15 cellular contexts compared by ENCODE assay signal in the genomic region with DNA sequence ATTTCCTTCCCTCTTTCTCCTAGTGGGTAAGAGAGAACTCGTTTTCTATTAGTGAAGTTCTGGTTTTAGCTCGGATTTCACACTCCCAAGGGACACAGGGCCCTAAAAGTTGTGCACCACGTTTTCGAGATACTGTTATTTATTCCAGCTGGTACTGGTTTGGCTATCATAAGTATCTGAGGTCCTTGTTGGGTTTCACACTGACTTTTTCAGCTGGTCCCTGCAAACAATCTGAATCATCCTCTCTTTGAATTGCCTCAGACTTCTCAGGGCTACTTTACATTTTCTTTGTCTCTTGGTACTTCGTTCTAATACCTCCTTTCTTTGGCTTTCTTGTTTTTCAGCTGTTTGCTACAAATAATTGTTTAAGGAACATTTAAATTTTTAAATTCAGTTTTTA.
"Had no signal": no experiment of that assay in that cellular context is flagged by ENCODE, and none has a peak within 500 bp of the region (broad histone marks: within the 10 kb centered on the region; RNA-seq: fewer than 3 reads in every experiment).

No MANE protein-coding gene starts in this region.

- DNase-seq: activated CD4-positive, alpha-beta T cell treated with anti-CD3 and anti-CD28 coated beads, Interleukin-2, amount 10 ng/mL, durations not matched to agents 24 days and 14 days; activated CD8-positive, alpha-beta memory T cell treated with anti-CD3 and anti-CD28 coated beads for 24 hours; activated naive CD4-positive, alpha-beta T cell treated with anti-CD3 and anti-CD28 coated beads for 36 hours; left cardiac atrium; lower lobe of right lung; midbrain; naive B cell; stimulated activated CD4-positive, alpha-beta T cell treated with anti-CD3 and anti-CD28 coated beads, Interleukin-12 subunit alpha, Interleukin-12 subunit beta, amount 100 ng/mL, for 4 hours; stimulated activated naive CD4-positive, alpha-beta T cell treated with Interleukin-2 at 50 U/mL for 16 hours had no signal

- ATAC-seq: activated T-helper 17 cell treated with anti-CD3 and anti-CD28 coated beads, Interleukin-2, amount 50 U/mL, for 72 hours; left cardiac atrium; lower lobe of right lung; sciatic nerve had no signal

- H3K4me3 Mint-ChIP-seq: activated CD4-positive, alpha-beta T cell treated with anti-CD3 and anti-CD28 coated beads, Interleukin-2, amount 10 ng/mL, durations not matched to agents 24 days and 14 days; activated naive CD4-positive, alpha-beta T cell treated with anti-CD3 and anti-CD28 coated beads for 36 hours; activated T-helper 17 cell treated with anti-CD3 and anti-CD28 coated beads, Interleukin-2, amount 50 U/mL, for 72 hours; naive B cell; T-helper 1 cell treated with Interleukin-12 subunit alpha and Interleukin-12 subunit beta and Interleukin-4 antibody, amounts not matched to agents 30 μg/mL and 1 μg/mL, for 36 hours; type B pancreatic cell had no signal

- H3K36me3 Mint-ChIP-seq: naive B cell had no signal

- H3K27ac Mint-ChIP-seq: activated CD4-positive, alpha-beta T cell treated with anti-CD3 and anti-CD28 coated beads, Interleukin-2, amount 10 ng/mL, durations not matched to agents 24 days and 14 days; activated naive CD4-positive, alpha-beta T cell treated with anti-CD3 and anti-CD28 coated beads for 36 hours; activated T-helper 17 cell treated with anti-CD3 and anti-CD28 coated beads, Interleukin-2, amount 50 U/mL, for 72 hours; naive B cell; T-helper 1 cell treated with Interleukin-12 subunit alpha and Interleukin-12 subunit beta and Interleukin-4 antibody, amounts not matched to agents 30 μg/mL and 1 μg/mL, for 36 hours; type B pancreatic cell had no signal

- FAIRE-seq: colon had no signal

- H3K27ac ChIP-seq: esophagus muscularis mucosa, lower lobe of right lung had no signal

- H3K4me1 Mint-ChIP-seq: activated T-helper 17 cell treated with anti-CD3 and anti-CD28 coated beads, Interleukin-2, amount 50 U/mL, for 72 hours; naive B cell had no signal

- H3K27me3 ChIP-seq: esophagus muscularis mucosa had no signal

- H3K4me1 ChIP-seq: esophagus muscularis mucosa, lower lobe of right lung had no signal

- H3K4me3 ChIP-seq: esophagus muscularis mucosa, lower lobe of right lung had no signal

- H3K36me3 ChIP-seq: esophagus muscularis mucosa, lower lobe of right lung had no signal

- H3K9me3 ChIP-seq: esophagus muscularis mucosa, lower lobe of right lung had no signal

- H3K9me3 Mint-ChIP-seq: activated CD4-positive, alpha-beta T cell treated with anti-CD3 and anti-CD28 coated beads, Interleukin-2, amount 10 ng/mL, durations not matched to agents 24 days and 14 days; activated naive CD4-positive, alpha-beta T cell treated with anti-CD3 and anti-CD28 coated beads for 36 hours; activated T-helper 17 cell treated with anti-CD3 and anti-CD28 coated beads, Interleukin-2, amount 50 U/mL, for 72 hours; naive B cell; T-helper 1 cell treated with Interleukin-12 subunit alpha and Interleukin-12 subunit beta and Interleukin-4 antibody, amounts not matched to agents 30 μg/mL and 1 μg/mL, for 36 hours; type B pancreatic cell had no signal
